9 cellular contexts compared by ENCODE assay signal in genomic region chr11:65787649-65788622, GRCh38. TPM values are rescaled to one million over a fixed set of nuclear protein-coding genes. Genes with fewer than 3 reads are reported as not detected.
DNase-seq lines count a peak whose midpoint lies in the region; ATAC-seq lines count a peak whose summit lies in the region.
"Had no signal": no experiment of that assay in that cellular context is flagged by ENCODE, and none has a peak within 500 bp of the region (broad histone marks: within the 10 kb centered on the region; RNA-seq: fewer than 3 reads in every experiment).

No MANE protein-coding gene starts in this region.

- peaks cover 41% of the 10 kb centered on the region for H3K4me1 ChIP-seq in CD4-positive, alpha-beta memory T cell (ENCODE audit: insufficient read depth, low read length)

- H3K9me3 Mint-ChIP-seq in CD4-positive, alpha-beta memory T cell = no peaks in the 10 kb centered on the region
- no peaks in the 10 kb centered on the region for H3K9me3 Mint-ChIP-seq in central memory CD8-positive, alpha-beta T cell
- H3K9me3 Mint-ChIP-seq in natural killer cell treated with Interleukin-12 subunit alpha and Interleukin-12 subunit beta and Interleukin-15 and Interleukin-18, amount 100 ng/mL, for 72 hours = no peaks in the 10 kb centered on the region

- H3K4me3 ChIP-seq in CD4-positive, alpha-beta memory T cell (ENCODE audit: low read length in 2 of 2) = no peak overlapping the region

- peaks cover 20% of the 10 kb centered on the region for H3K27me3 ChIP-seq in CD4-positive, alpha-beta memory T cell (ENCODE audit: insufficient read depth, low read length)

- H3K4me3 Mint-ChIP-seq in CD4-positive, alpha-beta memory T cell = peak overlapping the region; percentile 71 to 93 (median 83)
- peak overlapping the region; percentile 72 for H3K4me3 Mint-ChIP-seq in central memory CD8-positive, alpha-beta T cell
- peak overlapping the region; percentile 59 for H3K4me3 Mint-ChIP-seq in natural killer cell treated with Interleukin-12 subunit alpha and Interleukin-12 subunit beta and Interleukin-15 and Interleukin-18, amount 100 ng/mL, for 72 hours

- POLR2A ChIA-PET in CD4-positive, alpha-beta memory T cell (lab: Charles Lee; ENCODE audit: partially characterized antibody) = interaction anchor here (0.6 to 1.2 kb wide), 4 partner anchors 7 to 46 kb away, joined by 3 to 4 read pairs (median 4); partner anchors contain the start of genes AP5B1 and SNX32

- no peak for ATAC-seq in central memory CD8-positive, alpha-beta T cell (replicated peaks; ENCODE audit: extremely low read depth, poor library complexity, severe bottlenecking)
- no peak for ATAC-seq in natural killer cell treated with Interleukin-12 subunit alpha and Interleukin-12 subunit beta and Interleukin-15 and Interleukin-18, amount 100 ng/mL, for 72 hours
- ATAC-seq in GM21825 (IDR thresholded peaks at IDR 0.05; ENCODE audit: unreplicated experiment) = no peak

- H3K27me3 Mint-ChIP-seq in CD4-positive, alpha-beta memory T cell = peaks cover 18% of the 10 kb centered on the region in 2 donors
- peaks cover 54% of the 10 kb centered on the region for H3K27me3 Mint-ChIP-seq in central memory CD8-positive, alpha-beta T cell
- H3K27me3 Mint-ChIP-seq in natural killer cell treated with Interleukin-12 subunit alpha and Interleukin-12 subunit beta and Interleukin-15 and Interleukin-18, amount 100 ng/mL, for 72 hours = peaks cover 19 to 33% of the 10 kb centered on the region in 2 donors

- CTCF ChIA-PET in CD4-positive, alpha-beta memory T cell (lab: Charles Lee; ENCODE audit: partially characterized antibody) = interaction anchor here (1.8 to 2.3 kb wide), 3 partner anchors 8 to 30 kb away, joined by 5 to 10 read pairs (median 10); partner anchors contain the start of gene AP5B1

- DNase-seq in CD4-positive, alpha-beta memory T cell = no peak
- DNase-seq in HuH-7 (ENCODE audit: low spot score) = peak; percentile 90
- no peak for DNase-seq in central memory CD8-positive, alpha-beta T cell (ENCODE audit: low spot score in 2 of 2)
- DNase-seq in natural killer cell treated with Interleukin-12 subunit alpha and Interleukin-12 subunit beta and Interleukin-15 and Interleukin-18, amount 100 ng/mL, for 72 hours (ENCODE audit: low spot score) = no peak
- no peak for DNase-seq in HPDE6-E6E7 (ENCODE audit: extremely low spot score)
- no peak for DNase-seq in stimulated activated CD4-positive, alpha-beta T cell treated with anti-CD3 and anti-CD28 coated beads, Interleukin-4, amount 100 ng/mL, for 24 hours
- DNase-seq in head of caudate nucleus = no peak
- DNase-seq: activated CD8-positive, alpha-beta memory T cell treated with anti-CD3 and anti-CD28 coated beads, Interleukin-2, amount 50 U/mL, for 4 hours had no signal

- intact Hi-C loops in CD4-positive, alpha-beta memory T cell (cut with micrococcal nuclease) = no loop called here
- intact Hi-C loops in head of caudate nucleus (cut with DNase I) = no loop called here

- no peaks in the 10 kb centered on the region for H3K9me3 ChIP-seq in CD4-positive, alpha-beta memory T cell (ENCODE audit: control insufficient read depth in 1 of 2, low read length in 2 of 2)

- no peaks in the 10 kb centered on the region for H3K36me3 ChIP-seq in CD4-positive, alpha-beta memory T cell (ENCODE audit: insufficient read depth, low read length)

- H3K27ac ChIP-seq in CD4-positive, alpha-beta memory T cell (ENCODE audit: low read depth, low read length) = no peak overlapping the region

- H3K36me3 Mint-ChIP-seq in CD4-positive, alpha-beta memory T cell = no peaks in the 10 kb centered on the region
- H3K36me3 Mint-ChIP-seq in central memory CD8-positive, alpha-beta T cell (ENCODE audit: insufficient read depth) = peaks cover 3% of the 10 kb centered on the region
- no peaks in the 10 kb centered on the region for H3K36me3 Mint-ChIP-seq in natural killer cell treated with Interleukin-12 subunit alpha and Interleukin-12 subunit beta and Interleukin-15 and Interleukin-18, amount 100 ng/mL, for 72 hours

- peak overlapping the region in 3 of 7 donors; percentile 14 to 68 (median 29) for H3K27ac Mint-ChIP-seq in CD4-positive, alpha-beta memory T cell
- H3K27ac Mint-ChIP-seq in central memory CD8-positive, alpha-beta T cell (ENCODE audit: low read depth) = peak overlapping the region; percentile 17
- H3K27ac Mint-ChIP-seq in natural killer cell treated with Interleukin-12 subunit alpha and Interleukin-12 subunit beta and Interleukin-15 and Interleukin-18, amount 100 ng/mL, for 72 hours = no peak overlapping the region

- peaks cover 15 to 56% (median 34%) of the 10 kb centered on the region in 4 donors for H3K4me1 Mint-ChIP-seq in CD4-positive, alpha-beta memory T cell
- H3K4me1 Mint-ChIP-seq in central memory CD8-positive, alpha-beta T cell = peaks cover 33% of the 10 kb centered on the region
- peaks cover 11 to 32% of the 10 kb centered on the region in 2 donors for H3K4me1 Mint-ChIP-seq in natural killer cell treated with Interleukin-12 subunit alpha and Interleukin-12 subunit beta and Interleukin-15 and Interleukin-18, amount 100 ng/mL, for 72 hours (ENCODE audit: low read depth in 2 of 2)

RNA-seq across cellular contexts. Expression of gene OVOL1, which starts 1.1 kb away (rescaled TPM):
- total RNA-seq in CD4-positive, alpha-beta memory T cell = not detected
- not detected for polyA plus RNA-seq in CD4-positive, alpha-beta memory T cell
- total RNA-seq in natural killer cell treated with Interleukin-12 subunit alpha and Interleukin-12 subunit beta and Interleukin-15 and Interleukin-18, amount 100 ng/mL, for 72 hours = not detected

RNA-seq across cellular contexts. Expression of gene AP5B1, which starts 7.2 kb away (rescaled TPM):
- 10 to 100 TPM; 25.6 to 26.9 TPM for total RNA-seq in CD4-positive, alpha-beta memory T cell
- polyA plus RNA-seq in CD4-positive, alpha-beta memory T cell = 10 to 100 TPM in 1 of 2 donors, 1 to 10 TPM in 1; 5.2 to 13.7 TPM
- total RNA-seq in natural killer cell treated with Interleukin-12 subunit alpha and Interleukin-12 subunit beta and Interleukin-15 and Interleukin-18, amount 100 ng/mL, for 72 hours = 10 to 100 TPM; 15.8 to 25.4 TPM

RNA-seq across cellular contexts. Expression of gene SNX32, which starts 45.8 kb away (rescaled TPM):
- total RNA-seq in CD4-positive, alpha-beta memory T cell = under 1 TPM; 0.42 to 0.64 TPM
- under 1 TPM; 0.68 to 0.93 TPM for polyA plus RNA-seq in CD4-positive, alpha-beta memory T cell
- 1 to 10 TPM in 1 of 2 donors, under 1 TPM in 1; 0.52 to 1.0 TPM for total RNA-seq in natural killer cell treated with Interleukin-12 subunit alpha and Interleukin-12 subunit beta and Interleukin-15 and Interleukin-18, amount 100 ng/mL, for 72 hours
